Comparison of ENCODE assay signal across 17 cellular contexts in genomic region chr11:996681-997080, GRCh38. TPM values are rescaled to one million over a fixed set of nuclear protein-coding genes. Genes with fewer than 3 reads are reported as not detected.
A peak's percentile ranks its signal among the peaks of the same experiment; 100 is the strongest.
DNase-seq lines count a peak whose midpoint lies in the region; ATAC-seq and TF ChIP-seq lines count a peak whose summit lies in the region.
"Had no signal": no experiment of that assay in that cellular context is flagged by ENCODE, and none has a peak within 500 bp of the region (broad histone marks: within the 10 kb centered on the region; RNA-seq: fewer than 3 reads in every experiment).

No MANE protein-coding gene starts in this region.

- H3K4me3 ChIP-seq in aorta (ENCODE audit: low read length in 2 of 2), result no peak overlapping the region
- H3K4me3 ChIP-seq: right atrium auricular region, uterus had no signal

- H3K36me3 ChIP-seq in aorta (ENCODE audit: control insufficient read depth in 1 of 2, insufficient read depth in 2 of 2, low read length in 1 of 2), result peaks cover 0 to 11% of the 10 kb centered on the region in 2 donors
- H3K36me3 ChIP-seq: uterus had no signal

- H3K27ac Mint-ChIP-seq in stimulated activated naive CD8-positive, alpha-beta T cell treated with anti-CD3 and anti-CD28 coated beads, Interleukin-15, amount 100 ng/mL, for 72 hours, result peak overlapping the region; percentile 48 to 51
- peak overlapping the region; percentile 46 for H3K27ac Mint-ChIP-seq in activated CD8-positive, alpha-beta T cell treated with anti-CD3 and anti-CD28 coated beads for 36 hours
- H3K27ac Mint-ChIP-seq in memory B cell, result peak overlapping the region; percentile 92

- H3K36me3 Mint-ChIP-seq in activated CD8-positive, alpha-beta T cell treated with anti-CD3 and anti-CD28 coated beads for 36 hours (ENCODE audit: low read depth), result peaks cover 21% of the 10 kb centered on the region
- H3K36me3 Mint-ChIP-seq in memory B cell, result peaks cover 23% of the 10 kb centered on the region

- H3K4me3 Mint-ChIP-seq in stimulated activated naive CD8-positive, alpha-beta T cell treated with anti-CD3 and anti-CD28 coated beads, Interleukin-15, amount 100 ng/mL, for 72 hours, result no peak overlapping the region
- H3K4me3 Mint-ChIP-seq in activated CD8-positive, alpha-beta T cell treated with anti-CD3 and anti-CD28 coated beads for 36 hours, result no peak overlapping the region
- no peak overlapping the region for H3K4me3 Mint-ChIP-seq in memory B cell

- no peak overlapping the region for H3K27ac ChIP-seq in aorta (ENCODE audit: low read depth in 1 of 2, low read length in 2 of 2)
- H3K27ac ChIP-seq: right atrium auricular region had no signal

- no peaks in the 10 kb centered on the region for H3K9me3 ChIP-seq in aorta (ENCODE audit: control insufficient read depth, low read length)
- H3K9me3 ChIP-seq: right atrium auricular region, uterus had no signal

- no peak for DNase-seq in stimulated activated naive CD8-positive, alpha-beta T cell treated with anti-CD3 and anti-CD28 coated beads, Interleukin-15, amount 100 ng/mL, for 72 hours
- DNase-seq in stimulated activated naive CD8-positive, alpha-beta T cell treated with anti-CD3 and anti-CD28 coated beads, Interleukin-15, Interleukin-2, amounts not matched to agents 100 U/mL and 50 U/mL, for 24 hours, result no peak
- DNase-seq in activated CD8-positive, alpha-beta T cell treated with anti-CD3 and anti-CD28 coated beads for 36 hours, result no peak
- no peak for DNase-seq in memory B cell (ENCODE audit: low spot score in 2 of 2)
- DNase-seq in COR-L47 (lab: John Stamatoyannopoulos, UW), result no peak
- DNase-seq in medulla oblongata (ENCODE audit: extremely low spot score), result no peak
- DNase-seq in aorta, result no peak
- DNase-seq: ACHN, EL, hippocampal formation, kidney, mesenchymal stem cell, PC-3 had no signal

- TF ChIP-seq CTCF in activated CD8-positive, alpha-beta T cell treated with anti-CD3 and anti-CD28 coated beads for 36 hours (IDR thresholded peaks at IDR 0.05), result no peak

- H3K27me3 Mint-ChIP-seq in stimulated activated naive CD8-positive, alpha-beta T cell treated with anti-CD3 and anti-CD28 coated beads, Interleukin-15, amount 100 ng/mL, for 72 hours, result no peaks in the 10 kb centered on the region
- no peaks in the 10 kb centered on the region for H3K27me3 Mint-ChIP-seq in activated CD8-positive, alpha-beta T cell treated with anti-CD3 and anti-CD28 coated beads for 36 hours
- no peaks in the 10 kb centered on the region for H3K27me3 Mint-ChIP-seq in memory B cell

- peaks cover 22% of the 10 kb centered on the region for H3K4me1 Mint-ChIP-seq in stimulated activated naive CD8-positive, alpha-beta T cell treated with anti-CD3 and anti-CD28 coated beads, Interleukin-15, amount 100 ng/mL, for 72 hours
- peaks cover 14% of the 10 kb centered on the region for H3K4me1 Mint-ChIP-seq in activated CD8-positive, alpha-beta T cell treated with anti-CD3 and anti-CD28 coated beads for 36 hours (ENCODE audit: low read depth)
- H3K4me1 Mint-ChIP-seq in memory B cell, result peaks cover 13% of the 10 kb centered on the region

- POLR2A ChIA-PET in activated CD8-positive, alpha-beta T cell treated with anti-CD3 and anti-CD28 coated beads for 36 hours (lab: Charles Lee), result no interaction called here

- WGBS in aorta, 2 donors, result 91 to 92% methylated on average over 10 of the region's 10 CpGs

- ATAC-seq in stimulated activated naive CD8-positive, alpha-beta T cell treated with anti-CD3 and anti-CD28 coated beads, Interleukin-15, amount 100 ng/mL, for 72 hours, result no peak
- no peak for ATAC-seq in stimulated activated naive CD8-positive, alpha-beta T cell treated with anti-CD3 and anti-CD28 coated beads, Interleukin-15, Interleukin-2, amounts not matched to agents 100 U/mL and 50 U/mL, for 24 hours
- peak; percentile 30 for ATAC-seq in activated CD8-positive, alpha-beta T cell treated with anti-CD3 and anti-CD28 coated beads for 36 hours
- ATAC-seq in memory B cell (ENCODE audit: low read depth) (no peak), GM21528 (IDR thresholded peaks at IDR 0.05; ENCODE audit: low FRiP score, unreplicated experiment) (no peak), aorta (ENCODE audit: low FRiP score) (no peak)
- ATAC-seq: PC-3 had no signal

- intact Hi-C loops in activated CD8-positive, alpha-beta T cell treated with anti-CD3 and anti-CD28 coated beads for 36 hours (cut with micrococcal nuclease), result no loop called here
- intact Hi-C loops in aorta (cut with DNase I), result no loop called here

- H3K27me3 ChIP-seq in aorta (ENCODE audit: control insufficient read depth in 1 of 2, insufficient read depth in 2 of 2, low read length in 1 of 2), result no peaks in the 10 kb centered on the region
- H3K27me3 ChIP-seq: right atrium auricular region, uterus had no signal

- CTCF ChIA-PET in activated CD8-positive, alpha-beta T cell treated with anti-CD3 and anti-CD28 coated beads for 36 hours (lab: Charles Lee), result no interaction called here

- H3K9me3 Mint-ChIP-seq in stimulated activated naive CD8-positive, alpha-beta T cell treated with anti-CD3 and anti-CD28 coated beads, Interleukin-15, amount 100 ng/mL, for 72 hours, result no peaks in the 10 kb centered on the region
- H3K9me3 Mint-ChIP-seq in activated CD8-positive, alpha-beta T cell treated with anti-CD3 and anti-CD28 coated beads for 36 hours, result no peaks in the 10 kb centered on the region
- no peaks in the 10 kb centered on the region for H3K9me3 Mint-ChIP-seq in memory B cell

- no peaks in the 10 kb centered on the region for H3K4me1 ChIP-seq in aorta (ENCODE audit: control insufficient read depth in 1 of 2, insufficient read depth in 2 of 2, low read length in 2 of 2)
- H3K4me1 ChIP-seq: right atrium auricular region, uterus had no signal

RNA-seq across cellular contexts. Expression of gene MUC6, which starts 39.8 kb away (rescaled TPM):
- total RNA-seq in activated CD8-positive, alpha-beta T cell treated with anti-CD3 and anti-CD28 coated beads for 36 hours, result not detected
- total RNA-seq in aorta, result not detected
- under 1 TPM; under 0.01 to 0.49 TPM for polyA plus RNA-seq in aorta
- total RNA-seq: right atrium auricular region, SK-MEL-5 had no signal
